8 cellular contexts compared by ENCODE assay signal in the genomic region with DNA sequence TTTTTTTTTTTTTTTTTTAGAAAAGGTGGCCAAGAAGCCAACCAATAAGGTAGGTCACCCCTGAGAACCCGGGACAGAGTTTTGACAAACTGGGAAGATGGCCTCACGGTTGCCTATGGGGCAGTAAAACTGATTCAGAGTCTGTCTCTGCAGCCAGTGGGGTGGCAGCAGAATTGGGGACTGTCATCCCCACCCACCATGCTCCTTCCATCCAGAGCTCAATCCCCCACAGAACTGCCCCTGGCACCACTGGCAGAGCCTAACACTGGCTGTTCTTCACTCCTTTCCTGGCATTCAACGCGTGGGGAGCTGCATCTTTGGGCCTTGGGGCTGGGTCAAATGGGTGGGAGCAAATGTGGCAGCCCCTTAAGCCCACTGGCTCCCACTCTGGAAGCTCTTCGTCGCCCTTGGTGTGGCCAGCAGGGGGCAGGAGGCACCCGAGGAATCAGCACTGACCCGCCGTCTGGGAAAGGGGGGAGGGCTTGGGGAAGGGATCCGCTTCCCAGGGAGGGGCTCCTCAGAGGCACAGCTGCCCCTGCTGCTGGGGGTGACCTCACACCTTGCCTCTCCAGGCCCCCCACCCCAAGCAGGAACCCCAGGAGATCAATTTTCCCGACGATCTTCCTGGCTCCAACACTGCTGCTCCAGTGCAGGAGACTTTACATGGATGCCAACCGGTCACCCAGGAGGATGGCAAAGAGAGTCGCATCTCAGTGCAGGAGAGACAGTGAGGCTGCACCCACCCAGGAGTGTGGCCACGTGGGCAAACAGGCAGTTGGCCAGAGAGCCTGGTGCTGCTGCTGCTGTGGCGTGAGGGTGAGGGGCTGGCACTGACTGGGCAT. TPM values are rescaled to one million over a fixed set of nuclear protein-coding genes. Genes with fewer than 3 reads are reported as not detected.
DNase-seq lines count a peak whose midpoint lies in the region; ATAC-seq and TF ChIP-seq lines count a peak whose summit lies in the region.

No MANE protein-coding gene starts in this region.

- H3K36me3 Mint-ChIP-seq in progenitor cell of endocrine pancreas (ENCODE audit: insufficient read depth) = no peaks in the 10 kb centered on the region

- no peaks in the 10 kb centered on the region for H3K9me3 Mint-ChIP-seq in progenitor cell of endocrine pancreas (ENCODE audit: low read depth)

- WGBS in esophagus muscularis mucosa = 26% methylated on average over 12 of the region's 16 CpGs

- H3K4me1 Mint-ChIP-seq in progenitor cell of endocrine pancreas (ENCODE audit: low read depth) = no peaks in the 10 kb centered on the region

- peak; percentile 28 for DNase-seq in NCI-H1436 (lab: John Stamatoyannopoulos, UW)
- no peak for DNase-seq in NCI-H1436 treated with DMSO at 0.1 percent for 48 hours (lab: John Stamatoyannopoulos, UW)
- DNase-seq in NCI-H345 treated with DMSO at 0.1 percent for 48 hours (lab: John Stamatoyannopoulos, UW; ENCODE audit: unreplicated experiment) = peak; percentile 46
- no peak for DNase-seq in esophagus muscularis mucosa (ENCODE audit: extremely low spot score)
- DNase-seq in progenitor cell of endocrine pancreas (ENCODE audit: low spot score, unreplicated experiment) = peak; percentile 36
- no peak for DNase-seq in SW480 (ENCODE audit: low spot score)
- no peak for DNase-seq in activated T-cell treated with anti-CD3 and anti-CD28 coated beads, Interleukin-2, amount 50 U/mL, for 48 hours

- H3K4me1 ChIP-seq in esophagus muscularis mucosa = peaks cover 9 to 24% (median 18%) of the 10 kb centered on the region in 4 donors

- peaks cover 0 to 50% (median 0%) of the 10 kb centered on the region in 4 donors for H3K27me3 ChIP-seq in esophagus muscularis mucosa

- H3K4me3 Mint-ChIP-seq in progenitor cell of endocrine pancreas (ENCODE audit: low read depth) = no peak overlapping the region

- no peak for TF ChIP-seq POLR2A in esophagus muscularis mucosa (IDR thresholded peaks at IDR 0.05; ENCODE audit: low read depth)

- ATAC-seq in HG03280 (IDR thresholded peaks at IDR 0.05; ENCODE audit: unreplicated experiment) = no peak

- peaks cover 0 to 42% (median 13%) of the 10 kb centered on the region in 4 donors for H3K36me3 ChIP-seq in esophagus muscularis mucosa

- H3K27ac Mint-ChIP-seq in progenitor cell of endocrine pancreas = no peak overlapping the region

- no peak overlapping the region for H3K27ac ChIP-seq in esophagus muscularis mucosa (replicated peaks in 1 of 4)

- TF ChIP-seq EP300 in esophagus muscularis mucosa (IDR thresholded peaks at IDR 0.05) = no peak

- TF ChIP-seq CTCF in esophagus muscularis mucosa (IDR thresholded peaks at IDR 0.05) = peak in 2 of 3 experiments; percentile 38 to 57
- peak; percentile 75 for TF ChIP-seq CTCF in progenitor cell of endocrine pancreas (IDR thresholded peaks at IDR 0.05; ENCODE audit: unreplicated experiment)

- H3K9me3 ChIP-seq in esophagus muscularis mucosa = no peaks in the 10 kb centered on the region

- H3K27me3 Mint-ChIP-seq in progenitor cell of endocrine pancreas = peaks cover 44% of the 10 kb centered on the region

- intact Hi-C loops in esophagus muscularis mucosa (cut with DNase I) = no loop called here

- H3K4me3 ChIP-seq in esophagus muscularis mucosa = no peak overlapping the region

RNA-seq across cellular contexts. Expression of a gene that starts 10.4 kb away (rescaled TPM):
- total RNA-seq in esophagus muscularis mucosa = 10 to 100 TPM in 3 of 4 donors, 1 to 10 TPM in 1; 10.0 to 21.6 (median 16.9) TPM
- total RNA-seq in progenitor cell of endocrine pancreas = 1.5 and 2.2 TPM in 2 replicates

RNA-seq across cellular contexts. Expression of a gene that starts 38.8 kb away (rescaled TPM):
- total RNA-seq in esophagus muscularis mucosa = 10 to 100 TPM; 17.4 to 36.8 (median 29.9) TPM
- total RNA-seq in progenitor cell of endocrine pancreas = 52.5 and 58.7 TPM in 2 replicates

Comparison
In these comparisons a context has a peak if more than half of its experiments do, and no peak if none do; other contexts are left out.
1. DNase-seq: peak in NCI-H1436 (single experiment), NCI-H345 treated with DMSO at 0.1 percent for 48 hours (single experiment) and progenitor cell of endocrine pancreas (single experiment); none in NCI-H1436 treated with DMSO at 0.1 percent for 48 hours (single experiment), esophagus muscularis mucosa (single experiment), SW480 (single experiment) and activated T-cell treated with anti-CD3 and anti-CD28 coated beads, Interleukin-2, amount 50 U/mL, for 48 hours (0 of 2).